11 cellular contexts compared by ENCODE assay signal in the genomic region with DNA sequence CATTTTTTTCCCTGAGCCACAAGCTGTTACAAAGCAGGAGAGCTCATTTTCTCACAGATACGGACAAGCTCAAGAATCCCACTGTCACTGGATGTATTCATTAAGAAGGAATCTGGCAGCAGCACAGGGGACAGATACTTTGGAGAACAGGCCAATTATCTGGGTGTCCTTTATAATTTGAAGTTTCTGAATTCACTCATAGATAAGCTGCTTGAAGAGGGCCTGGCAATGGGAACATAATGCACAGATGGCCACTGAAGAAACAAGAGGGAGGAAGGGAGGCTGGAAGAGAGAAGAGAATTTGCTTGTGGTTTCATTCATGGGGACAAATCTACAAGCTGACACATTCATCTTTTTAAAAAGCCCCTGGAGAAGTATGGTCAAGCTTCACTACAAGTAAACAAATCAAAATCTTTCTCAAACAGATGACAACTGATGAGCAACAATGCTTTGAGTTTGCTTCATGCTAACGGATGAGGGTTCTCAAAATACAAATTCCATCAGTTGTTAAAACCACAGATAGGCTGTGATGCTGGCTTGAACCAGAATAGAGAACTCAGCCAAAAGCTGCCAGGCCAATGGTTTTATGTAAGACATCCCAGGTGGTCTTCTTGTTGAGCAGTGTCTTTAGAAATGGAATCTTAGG. TPM values are rescaled to one million over a fixed set of nuclear protein-coding genes. Genes with fewer than 3 reads are reported as not detected.
DNase-seq lines count a peak whose midpoint lies in the region; ATAC-seq lines count a peak whose summit lies in the region.
"Had no signal": no experiment of that assay in that cellular context is flagged by ENCODE, and none has a peak within 500 bp of the region (broad histone marks: within the 10 kb centered on the region; RNA-seq: fewer than 3 reads in every experiment).

No MANE protein-coding gene starts in this region.

- no peak overlapping the region for H4K8ac ChIP-seq in mesenchymal stem cell (ENCODE audit: low read length)

- no peak overlapping the region for H2BK12ac ChIP-seq in mesenchymal stem cell (ENCODE audit: low read length in 2 of 2)

- H3K4me2 ChIP-seq in mesenchymal stem cell (ENCODE audit: low read length, poor library complexity, severe bottlenecking) = peak overlapping the region; percentile 35

- no peak overlapping the region for H2BK120ac ChIP-seq in mesenchymal stem cell (ENCODE audit: low read depth, low read length)

- H2BK15ac ChIP-seq in mesenchymal stem cell (ENCODE audit: low read depth, poor library complexity, severe bottlenecking) = no peak overlapping the region

- DNase-seq in AG20443 (ENCODE audit: low spot score) = peak; percentile 22
- peak; percentile 19 for DNase-seq in adipocyte (ENCODE audit: low read depth)
- peak; percentile 50 for DNase-seq in mesenchymal stem cell
- no peak for DNase-seq in SHP77 (lab: John Stamatoyannopoulos, UW)
- no peak for DNase-seq in UCSD-AML1 (lab: John Stamatoyannopoulos, UW; ENCODE audit: unreplicated experiment)
- no peak for DNase-seq in NCI-H187 treated with DMSO at 0.1 percent for 48 hours (lab: John Stamatoyannopoulos, UW)
- DNase-seq: activated CD4-positive, alpha-beta T cell treated with anti-CD3 and anti-CD28 coated beads, Interleukin-2, amount 50 U/mL, for 48 hours; NCI-H1436; trophoblast cell had no signal

- no peak overlapping the region for H3K14ac ChIP-seq in mesenchymal stem cell (ENCODE audit: low read length in 2 of 2)

- H4K91ac ChIP-seq in mesenchymal stem cell (ENCODE audit: low read length) = no peak overlapping the region

- no peak for ATAC-seq in HG03342 (IDR thresholded peaks at IDR 0.05; ENCODE audit: unreplicated experiment)

- peak overlapping the region; percentile 77 for H3K27ac ChIP-seq in mesenchymal stem cell (ENCODE audit: low read length, poor library complexity, severe bottlenecking)

- H3K18ac ChIP-seq in mesenchymal stem cell (ENCODE audit: low read depth in 1 of 2, low read length in 2 of 2) = no peak overlapping the region

- no peaks in the 10 kb centered on the region for H3K27me3 ChIP-seq in adipocyte (replicated peaks; ENCODE audit: control insufficient read depth, insufficient read depth, low read length)
- no peaks in the 10 kb centered on the region for H3K27me3 ChIP-seq in mesenchymal stem cell (ENCODE audit: control insufficient read depth in 1 of 2, insufficient read depth in 1 of 2, low read length in 2 of 2)

- H2BK5ac ChIP-seq in mesenchymal stem cell (ENCODE audit: low read depth, low read length, poor library complexity, severe bottlenecking) = no peak overlapping the region

- H3K9ac ChIP-seq in adipocyte (ENCODE audit: low read length) (no peak overlapping the region), mesenchymal stem cell (ENCODE audit: low read length) (no peak overlapping the region)

- no peaks in the 10 kb centered on the region for H3K36me3 ChIP-seq in adipocyte (ENCODE audit: control insufficient read depth, insufficient read depth, low read length, severe bottlenecking)
- H3K36me3 ChIP-seq in mesenchymal stem cell (ENCODE audit: control insufficient read depth in 1 of 2, insufficient read depth in 2 of 2, low read depth in 1 of 2, low read length in 2 of 2) = no peaks in the 10 kb centered on the region

- H2AK5ac ChIP-seq in mesenchymal stem cell (ENCODE audit: low read length, severe bottlenecking) = peak overlapping the region; percentile 35

- no peaks in the 10 kb centered on the region for H3K9me3 ChIP-seq in adipocyte (ENCODE audit: control insufficient read depth, low read length)
- no peaks in the 10 kb centered on the region for H3K9me3 ChIP-seq in mesenchymal stem cell (ENCODE audit: control insufficient read depth, low read length)

- H3K23ac ChIP-seq in mesenchymal stem cell (ENCODE audit: low read length in 2 of 2) = no peak overlapping the region

- H3K4ac ChIP-seq in mesenchymal stem cell (ENCODE audit: low read depth in 1 of 2, low read length in 2 of 2) = no peak overlapping the region

- no peak overlapping the region for H2AFZ ChIP-seq in mesenchymal stem cell (ENCODE audit: low read depth, low read length)

- 40% methylated on average over 1 of the region's 2 CpGs for WGBS in mesenchymal stem cell

- peaks cover 9% of the 10 kb centered on the region for H3K4me1 ChIP-seq in adipocyte (ENCODE audit: control insufficient read depth, insufficient read depth, low read length)
- peaks cover 18% of the 10 kb centered on the region for H3K4me1 ChIP-seq in mesenchymal stem cell (ENCODE audit: control insufficient read depth, insufficient read depth, low read depth, low read length)

- H3K4me3 ChIP-seq in GM08714 (ENCODE audit: low read length) (peak overlapping the region; percentile 26; the same call in 1 of the 2 replicates), adipocyte (ENCODE audit: low read length) (no peak overlapping the region), mesenchymal stem cell (ENCODE audit: insufficient read depth in 1 of 2, low read depth in 1 of 2, low read length in 2 of 2) (no peak overlapping the region)

- H3K79me1 ChIP-seq in mesenchymal stem cell (replicated peaks; ENCODE audit: low read length, poor library complexity, severe bottlenecking) = peaks cover 20% of the 10 kb centered on the region

RNA-seq across cellular contexts. Expression of a gene that starts 11.9 kb away (rescaled TPM):
- polyA plus RNA-seq in mesenchymal stem cell (2013, experiment 1 of 2) = 0.28 TPM
- polyA plus RNA-seq in mesenchymal stem cell (2013, experiment 2 of 2) = 0.19 TPM

RNA-seq across cellular contexts. Expression of a gene that starts 59.3 kb away (rescaled TPM):
- 27.4 TPM for polyA plus RNA-seq in mesenchymal stem cell (2013, experiment 1 of 2)
- 28.3 TPM for polyA plus RNA-seq in mesenchymal stem cell (2013, experiment 2 of 2)

Comparison
In these comparisons a context has a peak if more than half of its experiments do, and no peak if none do; other contexts are left out.
1. DNase-seq: peak in AG20443 (single experiment), adipocyte (single experiment) and mesenchymal stem cell (single experiment); none in SHP77 (0 of 2), UCSD-AML1 (single experiment) and NCI-H187 treated with DMSO at 0.1 percent for 48 hours (single experiment).